8 cellular contexts compared by ENCODE assay signal in genomic region chr10:34739915-34740314, GRCh38.
DNase-seq lines count a peak whose midpoint lies in the region; ATAC-seq and TF ChIP-seq lines count a peak whose summit lies in the region.

No MANE protein-coding gene starts in this region.

- ATAC-seq in Right ventricle myocardium inferior (peak; percentile 74), sciatic nerve (peak; percentile 92)

- no peaks in the 10 kb centered on the region for H3K9me3 ChIP-seq in SJCRH30 (replicated peaks)
- no peaks in the 10 kb centered on the region for H3K9me3 ChIP-seq in cardiac muscle cell (ENCODE audit: low read depth)

- H3K27me3 ChIP-seq in SJCRH30 (no peaks in the 10 kb centered on the region), cardiac muscle cell (no peaks in the 10 kb centered on the region)

- H3K4me3 ChIP-seq in SJCRH30: peak overlapping the region; percentile 14
- H3K4me3 ChIP-seq in cardiac muscle cell: peak overlapping the region; percentile 6

- H3K36me3 ChIP-seq in SJCRH30 (no peaks in the 10 kb centered on the region), cardiac muscle cell (no peaks in the 10 kb centered on the region)

- H3K27ac ChIP-seq in SJCRH30 (peak overlapping the region; percentile 42), cardiac muscle cell (peak overlapping the region; percentile 82)

- no peak for TF ChIP-seq CTCF in cardiac muscle cell (IDR thresholded peaks at IDR 0.05; ENCODE audit: low read depth, low read length)

- DNase-seq in Right ventricle myocardium inferior (ENCODE audit: missing footprints) (peak; percentile 72), cardiac septum (ENCODE audit: low spot score) (no peak), SJCRH30 (peak; percentile 92 to 97), cardiac muscle cell (ENCODE audit: low read depth in 1 of 2, low spot score in 1 of 2) (peak; percentile 94 to 95), sciatic nerve (ENCODE audit: low spot score) (no peak), NCI-H1048 (lab: John Stamatoyannopoulos, UW) (no peak), GM19240 (ENCODE audit: insufficient read length, low spot score) (no peak)
- no peak for DNase-seq in activated effector memory CD4-positive, alpha-beta T cell treated with Interleukin-2 at 50 U/mL for 16 hours

- intact Hi-C loops in Right ventricle myocardium inferior (cut with DNase I): no loop called here
- intact Hi-C loops in cardiac septum (cut with DNase I): no loop called here
- intact Hi-C loops in sciatic nerve (cut with DNase I): loop anchor here (10.0 kb wide), 1 partner anchor 75 kb away; the partner anchor contains the start of gene PARD3

- peaks cover 36% of the 10 kb centered on the region for H3K4me1 ChIP-seq in SJCRH30
- peaks cover 28% of the 10 kb centered on the region for H3K4me1 ChIP-seq in cardiac muscle cell (ENCODE audit: low read depth)

Comparison
In these comparisons a context has a peak if more than half of its experiments do, and no peak if none do; other contexts are left out.
1. DNase-seq: peak in Right ventricle myocardium inferior (single experiment), SJCRH30 (2 of 2) and cardiac muscle cell (2 of 2); none in cardiac septum (single experiment), sciatic nerve (single experiment), NCI-H1048 (single experiment), activated effector memory CD4-positive, alpha-beta T cell treated with Interleukin-2 at 50 U/mL for 16 hours (single experiment) and GM19240 (single experiment).